ENCODE assay signal across 1 cellular context in genomic region chr6:70412797-70413113, GRCh38.
A peak's percentile ranks its signal among the peaks of the same experiment; 100 is the strongest.
TF ChIP-seq lines count a peak whose summit lies in the region.

No MANE protein-coding gene starts in this region.

TF ChIP-seq in HEK293, 187 proteins besides CTCF, POLR2A, EP300 and RAD21 (continued from another document):
- TF ChIP-seq, protein P1, sequence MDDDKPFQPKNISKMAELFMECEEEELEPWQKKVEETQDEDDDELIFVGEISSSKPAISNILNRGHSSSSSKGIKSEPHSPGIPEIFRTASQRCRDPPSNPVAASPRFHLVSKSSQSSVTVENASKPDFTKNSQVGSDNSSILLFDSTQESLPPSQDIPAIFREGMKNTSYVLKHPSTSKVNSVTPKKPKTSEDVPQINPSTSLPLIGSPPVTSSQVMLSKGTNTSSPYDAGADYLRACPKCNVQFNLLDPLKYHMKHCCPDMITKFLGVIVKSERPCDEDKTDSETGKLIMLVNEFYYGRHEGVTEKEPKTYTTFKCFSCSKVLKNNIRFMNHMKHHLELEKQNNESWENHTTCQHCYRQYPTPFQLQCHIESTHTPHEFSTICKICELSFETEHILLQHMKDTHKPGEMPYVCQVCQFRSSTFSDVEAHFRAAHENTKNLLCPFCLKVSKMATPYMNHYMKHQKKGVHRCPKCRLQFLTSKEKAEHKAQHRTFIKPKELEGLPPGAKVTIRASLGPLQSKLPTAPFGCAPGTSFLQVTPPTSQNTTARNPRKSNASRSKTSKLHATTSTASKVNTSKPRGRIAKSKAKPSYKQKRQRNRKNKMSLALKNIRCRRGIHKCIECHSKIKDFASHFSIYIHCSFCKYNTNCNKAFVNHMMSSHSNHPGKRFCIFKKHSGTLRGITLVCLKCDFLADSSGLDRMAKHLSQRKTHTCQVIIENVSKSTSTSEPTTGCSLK (tag by site-specific recombination; IDR thresholded peaks at IDR 0.05): no peak
- no peak for TF ChIP-seq ZNF433 (tag by site-specific recombination; IDR thresholded peaks at IDR 0.05; ENCODE audit: low read depth)
- no peak for TF ChIP-seq ZNF843 (tag by site-specific recombination; IDR thresholded peaks at IDR 0.05)
- TF ChIP-seq REST (tag by site-specific recombination; IDR thresholded peaks at IDR 0.05): no peak
- no peak for TF ChIP-seq ATF2 (tag by site-specific recombination; IDR thresholded peaks at IDR 0.05; ENCODE audit: low read depth)
- TF ChIP-seq ZNF19 (tag by site-specific recombination; IDR thresholded peaks at IDR 0.05; ENCODE audit: low read depth): no peak
- no peak for TF ChIP-seq ZNF138 (tag by site-specific recombination; IDR thresholded peaks at IDR 0.05; ENCODE audit: borderline replicate concordance)
- peak; percentile 73; the same call in 1 of the 2 replicates for TF ChIP-seq ZBTB48 (tag by site-specific recombination; IDR thresholded peaks at IDR 0.05)
- no peak for TF ChIP-seq MZF1 (tag by site-specific recombination; IDR thresholded peaks at IDR 0.05; ENCODE audit: borderline replicate concordance)
- peak; percentile 27; the same call in 1 of the 2 replicates for TF ChIP-seq YY1 (tag by site-specific recombination; IDR thresholded peaks at IDR 0.05)
- TF ChIP-seq ZNF501 (tag by site-specific recombination; IDR thresholded peaks at IDR 0.05): peak; percentile 33
- TF ChIP-seq ZIC2 (tag by site-specific recombination; IDR thresholded peaks at IDR 0.05): no peak
- TF ChIP-seq ZNF645 (tag by site-specific recombination; IDR thresholded peaks at IDR 0.05): no peak
- peak; percentile 68; the same call in 1 of the 2 replicates for TF ChIP-seq ZSCAN30 (tag by site-specific recombination; IDR thresholded peaks at IDR 0.05)
- TF ChIP-seq ZNF391 (tag by site-specific recombination; IDR thresholded peaks at IDR 0.05; ENCODE audit: borderline replicate concordance, low read depth): no peak
